20 cellular contexts compared by ENCODE assay signal in genomic region chr14:76500480-76500879, GRCh38.
"Had no signal": no experiment of that assay in that cellular context is flagged by ENCODE, and none has a peak within 500 bp of the region (broad histone marks: within the 10 kb centered on the region; RNA-seq: fewer than 3 reads in every experiment).

No MANE protein-coding gene starts in this region.

- H3K4me3 ChIP-seq: breast epithelium, gastroesophageal sphincter, heart right ventricle, pancreas, tibial artery had no signal

- ATAC-seq: activated naive CD8-positive, alpha-beta T cell treated with anti-CD3 and anti-CD28 coated beads, Interleukin-2, amount 50 U/mL, for 24 hours; effector memory CD8-positive, alpha-beta T cell; gastroesophageal sphincter; left lobe of liver; stimulated activated naive B cell treated with anti-CD40 and anti-IgM and Interleukin-4, amounts not matched to agents 10 μg/mL and 1 μg/mL and 100 μg/mL, for 72 hours had no signal

- H3K36me3 Mint-ChIP-seq: naive B cell; stimulated activated naive B cell treated with anti-CD40 and anti-IgM and Interleukin-4, amounts not matched to agents 10 μg/mL and 1 μg/mL and 100 μg/mL, for 72 hours had no signal

- H3K4me3 Mint-ChIP-seq: activated naive CD4-positive, alpha-beta T cell treated with anti-CD3 and anti-CD28 coated beads for 36 hours; activated naive CD8-positive, alpha-beta T cell treated with anti-CD3 and anti-CD28 coated beads, Interleukin-2, amount 50 U/mL, for 24 hours; effector memory CD8-positive, alpha-beta T cell; naive B cell; stimulated activated naive B cell treated with anti-CD40 and anti-IgM and Interleukin-4, amounts not matched to agents 10 μg/mL and 1 μg/mL and 100 μg/mL, for 72 hours had no signal

- H3K4me1 ChIP-seq: breast epithelium, gastroesophageal sphincter, pancreas, tibial artery had no signal

- DNase-seq: activated CD4-positive, alpha-beta T cell treated with anti-CD3 and anti-CD28 coated beads for 1 hour; activated CD4-positive, alpha-beta T cell treated with anti-CD3 and anti-CD28 coated beads, Interleukin-2, amount 50 U/mL, for 48 hours; activated naive CD4-positive, alpha-beta T cell treated with anti-CD3 and anti-CD28 coated beads for 36 hours; activated naive CD8-positive, alpha-beta T cell treated with anti-CD3 and anti-CD28 coated beads, Interleukin-2, amount 50 U/mL, for 24 hours; activated T-cell treated with anti-CD3 and anti-CD28 coated beads, Interleukin-2, amount 50 U/mL, for 1 hour; dermis blood vessel endothelial cell; effector memory CD8-positive, alpha-beta T cell; mammary epithelial cell; naive B cell; pancreas; stimulated activated CD4-positive, alpha-beta T cell treated with anti-CD3 and anti-CD28 coated beads, Interleukin-2, amount 100 ng/mL, for 48 hours; stimulated activated naive B cell treated with anti-CD40 and anti-IgM and Interleukin-4, amounts not matched to agents 10 μg/mL and 1 μg/mL and 100 μg/mL, for 72 hours had no signal

- H3K4me1 Mint-ChIP-seq: activated naive CD8-positive, alpha-beta T cell treated with anti-CD3 and anti-CD28 coated beads, Interleukin-2, amount 50 U/mL, for 24 hours; naive B cell; stimulated activated naive B cell treated with anti-CD40 and anti-IgM and Interleukin-4, amounts not matched to agents 10 μg/mL and 1 μg/mL and 100 μg/mL, for 72 hours had no signal

- H3K27me3 ChIP-seq: breast epithelium, heart right ventricle, pancreas had no signal

- H3K27ac ChIP-seq: breast epithelium, epithelial cell of prostate, gastroesophageal sphincter, heart right ventricle, pancreas, tibial artery, VCaP had no signal

- H3K27ac Mint-ChIP-seq: activated naive CD4-positive, alpha-beta T cell treated with anti-CD3 and anti-CD28 coated beads for 36 hours; activated naive CD8-positive, alpha-beta T cell treated with anti-CD3 and anti-CD28 coated beads, Interleukin-2, amount 50 U/mL, for 24 hours; activated T-helper 2 cell treated with anti-CD3 and anti-CD28 coated beads, Interferon-gamma antibody, Interleukin-2, Interleukin-4, amounts not matched to agents 10 μg/mL and 5 μg/mL and 100 μg/mL, durations not matched to agents 14 hours and 24 hours and 36 hours; effector memory CD8-positive, alpha-beta T cell; naive B cell; stimulated activated naive B cell treated with anti-CD40 and anti-IgM and Interleukin-4, amounts not matched to agents 10 μg/mL and 1 μg/mL and 100 μg/mL, for 72 hours had no signal

- H3K9me3 ChIP-seq: breast epithelium, gastroesophageal sphincter, heart right ventricle, pancreas, tibial artery had no signal
